15 cellular contexts compared by ENCODE assay signal in genomic region chr3:194161181-194162045, GRCh38. TPM values are rescaled to one million over a fixed set of nuclear protein-coding genes. Genes with fewer than 3 reads are reported as not detected.
DNase-seq lines count a peak whose midpoint lies in the region; ATAC-seq and TF ChIP-seq lines count a peak whose summit lies in the region.
"Had no signal": no experiment of that assay in that cellular context is flagged by ENCODE, and none has a peak within 500 bp of the region (broad histone marks: within the 10 kb centered on the region; RNA-seq: fewer than 3 reads in every experiment).

No MANE protein-coding gene starts in this region.

- CTCF ChIA-PET in Panc1 (lab: Charles Lee): interaction anchor here (0.9 kb wide), 1 partner anchor 19 kb away, joined by 6 read pairs; no protein-coding TSS in a partner anchor

- H3K79me2 ChIP-seq in hepatocyte: no peaks in the 10 kb centered on the region

- TF ChIP-seq EP300 in ovary (IDR thresholded peaks at IDR 0.05): no peak

- no peaks in the 10 kb centered on the region for H4K20me1 ChIP-seq in hepatocyte (ENCODE audit: insufficient read depth, poor library complexity, severe bottlenecking)

- no peaks in the 10 kb centered on the region for H3K9me3 ChIP-seq in Panc1 (ENCODE audit: control insufficient read depth, insufficient read depth, low read depth, low read length)
- H3K9me3 ChIP-seq in hepatocyte (ENCODE audit: low read depth): no peaks in the 10 kb centered on the region
- no peaks in the 10 kb centered on the region for H3K9me3 ChIP-seq in ovary

- 48% methylated on average over 15 of the region's 15 CpGs for WGBS in hepatocyte (ENCODE audit: low lambda C conversion rate, missing lambda C conversion rate)
- WGBS in ovary, 3 donors: 32 to 47% (median 44%) methylated on average over 15 of the region's 15 CpGs

- H3K4me1 ChIP-seq in Panc1 (ENCODE audit: control insufficient read depth, insufficient read depth, low read length) (peaks cover under 1% of the 10 kb centered on the region; the same call in 1 of the 2 replicates), hepatocyte (ENCODE audit: insufficient read depth) (peaks cover 56% of the 10 kb centered on the region), ovary (ENCODE audit: insufficient read depth) (peaks cover 17% of the 10 kb centered on the region)

- H3K4me2 ChIP-seq in hepatocyte: peak overlapping the region; percentile 54

- ATAC-seq in Panc1 (peak; percentile 14; the same call in 1 of the 2 replicates), GM18517 (IDR thresholded peaks at IDR 0.05; ENCODE audit: unreplicated experiment) (no peak), HG03159 (IDR thresholded peaks at IDR 0.05; ENCODE audit: unreplicated experiment) (no peak)
- ATAC-seq: stimulated activated naive CD8-positive, alpha-beta T cell treated with anti-CD3 and anti-CD28 coated beads, Interleukin-15, Interleukin-2, amounts not matched to agents 100 U/mL and 50 U/mL, for 24 hours had no signal

- H2AFZ ChIP-seq in hepatocyte: no peak overlapping the region

- H3K4me3 ChIP-seq in Panc1 (ENCODE audit: low read depth in 2 of 2, low read length in 2 of 2) (no peak overlapping the region), hepatocyte (no peak overlapping the region), ovary (no peak overlapping the region)

- POLR2A ChIA-PET in Panc1 (lab: Charles Lee): no interaction called here

- TF ChIP-seq CTCF in C4-2B (conservative IDR thresholded peaks at IDR 0.05) (no peak), Panc1 (IDR thresholded peaks at IDR 0.05) (no peak), hepatocyte (IDR thresholded peaks at IDR 0.05; ENCODE audit: poor library complexity) (no peak), ovary (IDR thresholded peaks at IDR 0.05) (no peak)

- intact Hi-C loops in Panc1 (cut with micrococcal nuclease; ENCODE audit: unreplicated experiment) (no loop called here), ovary (cut with DNase I) (no loop called here)

- no peaks in the 10 kb centered on the region for H3K9me2 ChIP-seq in hepatocyte (replicated peaks; ENCODE audit: insufficient read depth)

- DNase-seq in Panc1 (ENCODE audit: low read depth, low spot score) (no peak), hepatocyte (ENCODE audit: low spot score) (peak; percentile 72), ovary (peak; percentile 48 to 72 (median 53)), SW 1271 (lab: John Stamatoyannopoulos, UW) (no peak), dermis blood vessel endothelial cell (no peak)
- DNase-seq: activated CD4-positive, alpha-beta T cell treated with anti-CD3 and anti-CD28 coated beads for 4 hours; GOT3; naive B cell; NCI-H1105 treated with DMSO at 0.1 percent for 48 hours; NCI-H524 treated with DMSO at 0.1 percent for 48 hours; stimulated activated naive CD8-positive, alpha-beta T cell treated with anti-CD3 and anti-CD28 coated beads, Interleukin-15, Interleukin-2, amounts not matched to agents 100 U/mL and 50 U/mL, for 24 hours; T-helper 2 cell had no signal

- H3K36me3 ChIP-seq in Panc1 (ENCODE audit: control insufficient read depth, insufficient read depth, low read length) (no peaks in the 10 kb centered on the region), hepatocyte (replicated peaks; ENCODE audit: insufficient read depth, low read depth) (no peaks in the 10 kb centered on the region), ovary (no peaks in the 10 kb centered on the region)

- in situ Hi-C loops in Panc1 (cut with HindIII; ENCODE audit: low pct_unique_long_range_greater_than_20kb, low sequenced_read_pairs): no loop called here

- H3K27ac ChIP-seq in C4-2B: peak overlapping the region; percentile 16; the same call in 1 of the 2 replicates
- no peak overlapping the region for H3K27ac ChIP-seq in Panc1 (ENCODE audit: low read length)
- peak overlapping the region; percentile 91 for H3K27ac ChIP-seq in hepatocyte
- peak overlapping the region in 1 of 2 donors; percentile 57 for H3K27ac ChIP-seq in ovary

- no TSS peak for BruUV-seq in Panc1 (replicated peaks; lab: Mats Ljungman, UMichigan)

- TF ChIP-seq POLR2A in ovary (IDR thresholded peaks at IDR 0.05): no peak

- H3K27me3 ChIP-seq in Panc1 (ENCODE audit: control insufficient read depth, insufficient read depth, low read length) (no peaks in the 10 kb centered on the region), hepatocyte (no peaks in the 10 kb centered on the region), ovary (no peaks in the 10 kb centered on the region)

RNA-seq across cellular contexts. Expression of gene HES1, which starts 25.5 kb away (rescaled TPM):
- total RNA-seq in Panc1 (2021; ENCODE audit: unreplicated experiment) (28.5 TPM), hepatocyte (132 and 136 TPM in 2 replicates), ovary (100 to 1,000 TPM in 1 of 7 donors, 10 to 100 TPM in 6; 16.7 to 116 (median 41.3) TPM), dermis blood vessel endothelial cell (45.8 and 91.0 TPM in 2 replicates)
- 33.2 TPM for polyA plus RNA-seq in Panc1 (2012; ENCODE audit: insufficient read length)
- polyA plus RNA-seq in hepatocyte (131 and 142 TPM in 2 replicates), ovary (10 to 100 TPM; 18.5 to 35.0 TPM)

Comparison
In these comparisons a context has a peak if more than half of its experiments do, and no peak if none do; other contexts are left out.
1. DNase-seq: peak in hepatocyte (single experiment) and ovary (5 of 5); none in Panc1 (single experiment), SW 1271 (0 of 2) and dermis blood vessel endothelial cell (single experiment).